ENCODE assay signal across 1 cellular context in genomic region chr15:81950841-81951414, GRCh38.
TF ChIP-seq lines count a peak whose summit lies in the region.

No MANE protein-coding gene starts in this region.

TF ChIP-seq in H1, 55 proteins besides CTCF, POLR2A, EP300 and RAD21 (continued from another document):
- TF ChIP-seq SP2 (IDR thresholded peaks at IDR 0.05; ENCODE audit: low read length) (no peak), ASH2L (IDR thresholded peaks at IDR 0.05; ENCODE audit: low read length) (no peak), POU5F1 (IDR thresholded peaks at IDR 0.05; ENCODE audit: low read depth, low read length) (no peak)
